ENCODE assay signal across 8 cellular contexts in the genomic region with DNA sequence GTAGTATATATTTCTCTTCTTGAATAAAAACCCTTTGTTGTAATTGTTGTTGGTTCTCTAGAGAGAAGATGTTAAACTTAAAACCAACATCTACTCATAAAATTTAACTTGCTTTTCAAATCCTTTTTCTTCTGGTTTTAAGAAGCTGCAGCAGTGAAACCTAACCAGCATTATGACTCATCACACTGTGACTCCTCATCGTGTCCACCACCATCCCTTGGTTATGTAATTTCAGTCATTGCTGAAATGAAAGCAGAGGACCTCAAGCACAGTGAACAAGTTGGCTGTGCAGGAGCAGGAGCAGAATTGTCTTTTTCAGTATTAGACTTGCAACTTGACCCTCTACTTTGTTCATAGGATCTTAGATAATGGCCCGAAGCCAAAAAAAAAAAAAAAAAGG.
DNase-seq lines count a peak whose midpoint lies in the region; ATAC-seq lines count a peak whose summit lies in the region.

No MANE protein-coding gene starts in this region.

- in situ Hi-C loops in G401 (cut with HindIII; ENCODE audit: low sequenced_read_pairs), result no loop called here

- ATAC-seq in GM21367 (IDR thresholded peaks at IDR 0.05; ENCODE audit: unreplicated experiment) (peak; percentile 99), HG03460 (IDR thresholded peaks at IDR 0.05; ENCODE audit: unreplicated experiment) (peak; percentile 100)

- DNase-seq in ELR (ENCODE audit: low read depth) (peak; percentile 89), brain pericyte (ENCODE audit: low read depth, low spot score) (peak; percentile 18), G401 (ENCODE audit: low spot score) (no peak), substantia nigra (lab: John Stamatoyannopoulos, UW) (no peak), putamen (ENCODE audit: low spot score) (no peak), COR-L47 (lab: John Stamatoyannopoulos, UW) (no peak)

- no peak overlapping the region for H3K27ac ChIP-seq in substantia nigra (ENCODE audit: low read depth, low read length, poor library complexity, severe bottlenecking)

Comparison
In these comparisons a context has a peak if more than half of its experiments do, and no peak if none do; other contexts are left out.
1. DNase-seq: peak in ELR (single experiment) and brain pericyte (single experiment); none in G401 (single experiment), substantia nigra (0 of 49), putamen (single experiment) and COR-L47 (single experiment).